Comparison of ENCODE assay signal across 8 cellular contexts in genomic region chr7:1193593-1194424, GRCh38. TPM values are rescaled to one million over a fixed set of nuclear protein-coding genes. Genes with fewer than 3 reads are reported as not detected.
DNase-seq lines count a peak whose midpoint lies in the region; ATAC-seq and TF ChIP-seq lines count a peak whose summit lies in the region.

No MANE protein-coding gene starts in this region.

- no peaks in the 10 kb centered on the region for H3K9me3 ChIP-seq in right cardiac atrium (ENCODE audit: control insufficient read depth, low read length)

- POLR2A ChIA-PET in activated naive CD8-positive, alpha-beta T cell treated with anti-CD3 and anti-CD28 coated beads, Interleukin-2, amount 10 ng/mL, durations not matched to agents 7 days and 5 days (lab: Charles Lee), result interaction anchor here (2.9 kb wide), 1 partner anchor 34 kb away, joined by 10 read pairs; the partner anchor contains the start of gene ZFAND2A

- peaks cover 15% of the 10 kb centered on the region for H3K4me1 Mint-ChIP-seq in activated naive CD8-positive, alpha-beta T cell treated with anti-CD3 and anti-CD28 coated beads, Interleukin-2, amount 10 ng/mL, durations not matched to agents 7 days and 5 days

- no peaks in the 10 kb centered on the region for H3K27me3 ChIP-seq in right cardiac atrium (ENCODE audit: control insufficient read depth, insufficient read depth)

- TF ChIP-seq CTCF in 22Rv1 (IDR thresholded peaks at IDR 0.05), result peak; percentile 88

- H3K27ac Mint-ChIP-seq in activated naive CD8-positive, alpha-beta T cell treated with anti-CD3 and anti-CD28 coated beads, Interleukin-2, amount 10 ng/mL, durations not matched to agents 7 days and 5 days, result no peak overlapping the region

- 34% methylated on average over 36 of the region's 36 CpGs for WGBS in right cardiac atrium

- intact Hi-C loops in right cardiac atrium (cut with DNase I), result loop anchor here in 3 of 4 donors (5.0 to 10.0 kb wide), 3 partner anchors 218 to 241 kb away; no protein-coding TSS in a partner anchor

- peaks cover 14% of the 10 kb centered on the region for H3K36me3 Mint-ChIP-seq in activated naive CD8-positive, alpha-beta T cell treated with anti-CD3 and anti-CD28 coated beads, Interleukin-2, amount 10 ng/mL, durations not matched to agents 7 days and 5 days

- H3K9me3 Mint-ChIP-seq in activated naive CD8-positive, alpha-beta T cell treated with anti-CD3 and anti-CD28 coated beads, Interleukin-2, amount 10 ng/mL, durations not matched to agents 7 days and 5 days, result no peaks in the 10 kb centered on the region

- ATAC-seq in activated naive CD8-positive, alpha-beta T cell treated with anti-CD3 and anti-CD28 coated beads, Interleukin-2, amount 10 ng/mL, durations not matched to agents 7 days and 5 days (ENCODE audit: low read depth), result peak; percentile 78
- peak; percentile 83 to 91 for ATAC-seq in right cardiac atrium
- no peak for ATAC-seq in GM18511 (IDR thresholded peaks at IDR 0.05; ENCODE audit: unreplicated experiment)

- peaks cover 13% of the 10 kb centered on the region for H3K27me3 Mint-ChIP-seq in activated naive CD8-positive, alpha-beta T cell treated with anti-CD3 and anti-CD28 coated beads, Interleukin-2, amount 10 ng/mL, durations not matched to agents 7 days and 5 days

- no peak overlapping the region for H3K27ac ChIP-seq in 22Rv1
- no peak overlapping the region for H3K27ac ChIP-seq in right cardiac atrium (ENCODE audit: low read length)

- DNase-seq in ELF-1 (ENCODE audit: low read depth, low spot score) (peak; percentile 44), NCI-H748 (lab: John Stamatoyannopoulos, UW; ENCODE audit: unreplicated experiment) (peak; percentile 72), right cardiac atrium (peak in 2 of 3 donors; percentile 75 to 80), NAMALWA (ENCODE audit: low spot score) (no peak)
- peak; percentile 64 for DNase-seq in activated naive CD8-positive, alpha-beta T cell treated with anti-CD3 and anti-CD28 coated beads, Interleukin-2, amount 10 ng/mL, durations not matched to agents 7 days and 5 days
- DNase-seq in stimulated activated CD4-positive, alpha-beta T cell treated with anti-CD3 and anti-CD28 coated beads, Interleukin-2, amount 100 ng/mL, for 24 hours, result peak; percentile 35 to 40

- no peak overlapping the region for H3K4me3 ChIP-seq in right cardiac atrium (ENCODE audit: low read length)

- H3K4me1 ChIP-seq in right cardiac atrium (ENCODE audit: control insufficient read depth, insufficient read depth, low read length), result no peaks in the 10 kb centered on the region

- no peak overlapping the region for H3K4me3 Mint-ChIP-seq in activated naive CD8-positive, alpha-beta T cell treated with anti-CD3 and anti-CD28 coated beads, Interleukin-2, amount 10 ng/mL, durations not matched to agents 7 days and 5 days

RNA-seq across cellular contexts. Expression of gene ZFAND2A, which starts 33.8 kb away (rescaled TPM):
- total RNA-seq in activated naive CD8-positive, alpha-beta T cell treated with anti-CD3 and anti-CD28 coated beads, Interleukin-2, amount 10 ng/mL, durations not matched to agents 7 days and 5 days, result 10 to 100 TPM; 31.3 to 33.2 TPM
- 10 to 100 TPM in 3 of 4 donors, 1 to 10 TPM in 1; 8.9 to 13.2 (median 11.5) TPM for total RNA-seq in right cardiac atrium
- 19.0 TPM for polyA plus RNA-seq in right cardiac atrium

RNA-seq across cellular contexts. Expression of gene UNCX, which starts 38.9 kb away (rescaled TPM):
- total RNA-seq in activated naive CD8-positive, alpha-beta T cell treated with anti-CD3 and anti-CD28 coated beads, Interleukin-2, amount 10 ng/mL, durations not matched to agents 7 days and 5 days, result not detected
- not detected for total RNA-seq in right cardiac atrium
- not detected for polyA plus RNA-seq in right cardiac atrium
